In genomic region chr18:11994708-11995444, GRCh38 we compare ENCODE assay signal across 8 cellular contexts. TPM values are rescaled to one million over a fixed set of nuclear protein-coding genes. Genes with fewer than 3 reads are reported as not detected.
DNase-seq lines count a peak whose midpoint lies in the region; ATAC-seq and TF ChIP-seq lines count a peak whose summit lies in the region.

No MANE protein-coding gene starts in this region.

- no peak for DNase-seq in CD4-positive, CD25-positive, alpha-beta regulatory T cell
- DNase-seq in M059J (ENCODE audit: low read depth): peak; percentile 43
- DNase-seq in esophagus squamous epithelium (lab: John Stamatoyannopoulos, UW): no peak
- no peak for DNase-seq in naive thymus-derived CD4-positive, alpha-beta T cell
- no peak for DNase-seq in superior temporal gyrus (ENCODE audit: extremely low spot score)
- no peak for DNase-seq in HAP-1 (ENCODE audit: low spot score in 2 of 2)
- DNase-seq in NCI-H187 (lab: John Stamatoyannopoulos, UW): no peak
- no peak for DNase-seq in T-helper 9 cell

- no peaks in the 10 kb centered on the region for H3K27me3 ChIP-seq in CD4-positive, CD25-positive, alpha-beta regulatory T cell (ENCODE audit: control insufficient read depth, insufficient read depth, low read length)
- H3K27me3 ChIP-seq in esophagus squamous epithelium (no peaks in the 10 kb centered on the region), HAP-1 (ENCODE audit: low read depth) (no peaks in the 10 kb centered on the region)
- H3K27me3 ChIP-seq in naive thymus-derived CD4-positive, alpha-beta T cell (ENCODE audit: control insufficient read depth in 2 of 2, insufficient read depth in 2 of 2, low read length in 2 of 2): no peaks in the 10 kb centered on the region

- WGBS in esophagus squamous epithelium, 2 donors: 30 to 40% methylated on average over 8 to 11 of the region's 11 CpGs

- no peak overlapping the region for H3K4me3 ChIP-seq in CD4-positive, CD25-positive, alpha-beta regulatory T cell (ENCODE audit: low read depth, low read length)
- H3K4me3 ChIP-seq in esophagus squamous epithelium (peak overlapping the region in 1 of 4 donors; percentile 1), HAP-1 (no peak overlapping the region)
- no peak overlapping the region for H3K4me3 ChIP-seq in naive thymus-derived CD4-positive, alpha-beta T cell (ENCODE audit: low read length)

- POLR2A ChIA-PET in naive thymus-derived CD4-positive, alpha-beta T cell (lab: Charles Lee): interaction anchor here (1.3 kb wide), 2 partner anchors 87 to 1732 kb away, joined by 3 to 4 read pairs; partner anchors contain the start of gene MPPE1

- CTCF ChIA-PET in naive thymus-derived CD4-positive, alpha-beta T cell (lab: Charles Lee): interaction anchor here (0.8 to 10.1 kb wide), 9 partner anchors 9 to 262 kb away, joined by 3 to 162 read pairs (median 6); no protein-coding TSS in a partner anchor

- H3K36me3 ChIP-seq in CD4-positive, CD25-positive, alpha-beta regulatory T cell (ENCODE audit: control insufficient read depth, insufficient read depth, low read length): no peaks in the 10 kb centered on the region
- H3K36me3 ChIP-seq in esophagus squamous epithelium: peaks cover 6 to 24% (median 7%) of the 10 kb centered on the region in 3 donors
- H3K36me3 ChIP-seq in naive thymus-derived CD4-positive, alpha-beta T cell (ENCODE audit: control insufficient read depth in 2 of 3, insufficient read depth in 3 of 3, low read length in 3 of 3): no peaks in the 10 kb centered on the region
- H3K36me3 ChIP-seq in HAP-1 (replicated peaks): peaks cover 5% of the 10 kb centered on the region; the same call in 1 of the 2 replicates

- intact Hi-C loops in esophagus squamous epithelium (cut with DNase I): loop anchor here (5.0 kb wide), 1 partner anchor 48 kb away; no protein-coding TSS in a partner anchor
- intact Hi-C loops in naive thymus-derived CD4-positive, alpha-beta T cell (cut with micrococcal nuclease): loop anchor here (1.0 kb wide), 5 partner anchors 14 to 262 kb away; partner anchors contain the start of genes IMPA2 (in 1 of the 2) and MPPE1 (in 1 of the 2)

- peaks cover 7 to 14% (median 10%) of the 10 kb centered on the region in 4 donors for H3K4me1 Mint-ChIP-seq in CD4-positive, CD25-positive, alpha-beta regulatory T cell
- peaks cover 9 to 21% (median 15%) of the 10 kb centered on the region in 7 donors for H3K4me1 Mint-ChIP-seq in naive thymus-derived CD4-positive, alpha-beta T cell

- no peak for ATAC-seq in CD4-positive, CD25-positive, alpha-beta regulatory T cell (ENCODE audit: low read depth in 2 of 2)
- ATAC-seq in naive thymus-derived CD4-positive, alpha-beta T cell: peak; percentile 14

- H3K27ac Mint-ChIP-seq in CD4-positive, CD25-positive, alpha-beta regulatory T cell: peak overlapping the region in 2 of 3 donors; percentile 69 to 78
- peak overlapping the region in 5 of 9 donors; percentile 4 to 79 (median 44) for H3K27ac Mint-ChIP-seq in naive thymus-derived CD4-positive, alpha-beta T cell

- no peak for TF ChIP-seq CTCF in esophagus squamous epithelium (IDR thresholded peaks at IDR 0.05)

- H3K9me3 Mint-ChIP-seq in CD4-positive, CD25-positive, alpha-beta regulatory T cell: no peaks in the 10 kb centered on the region
- H3K9me3 Mint-ChIP-seq in naive thymus-derived CD4-positive, alpha-beta T cell: no peaks in the 10 kb centered on the region

- no peak overlapping the region for H3K4me3 Mint-ChIP-seq in CD4-positive, CD25-positive, alpha-beta regulatory T cell
- peak overlapping the region in 4 of 10 donors; percentile 49 to 70 (median 58) for H3K4me3 Mint-ChIP-seq in naive thymus-derived CD4-positive, alpha-beta T cell

- no peaks in the 10 kb centered on the region for H3K36me3 Mint-ChIP-seq in CD4-positive, CD25-positive, alpha-beta regulatory T cell
- H3K36me3 Mint-ChIP-seq in naive thymus-derived CD4-positive, alpha-beta T cell: no peaks in the 10 kb centered on the region

- in situ Hi-C loops in HAP-1 (cut with MboI; ENCODE audit: low sequenced_read_pairs): loop anchor here (5.0 kb wide), 1 partner anchor 58 kb away; no protein-coding TSS in a partner anchor

- H3K9me3 ChIP-seq in CD4-positive, CD25-positive, alpha-beta regulatory T cell (ENCODE audit: control insufficient read depth in 2 of 2, low read length in 2 of 2): no peaks in the 10 kb centered on the region
- H3K9me3 ChIP-seq in esophagus squamous epithelium (no peaks in the 10 kb centered on the region), HAP-1 (no peaks in the 10 kb centered on the region)
- H3K9me3 ChIP-seq in naive thymus-derived CD4-positive, alpha-beta T cell (ENCODE audit: control insufficient read depth in 2 of 3, low read length in 3 of 3): no peaks in the 10 kb centered on the region

- no peaks in the 10 kb centered on the region for H3K27me3 Mint-ChIP-seq in CD4-positive, CD25-positive, alpha-beta regulatory T cell
- no peaks in the 10 kb centered on the region for H3K27me3 Mint-ChIP-seq in naive thymus-derived CD4-positive, alpha-beta T cell

- peaks cover 6% of the 10 kb centered on the region for H3K4me1 ChIP-seq in CD4-positive, CD25-positive, alpha-beta regulatory T cell (ENCODE audit: control insufficient read depth, insufficient read depth, low read length, poor library complexity, severe bottlenecking)
- H3K4me1 ChIP-seq in esophagus squamous epithelium (peaks cover 29 to 83% (median 56%) of the 10 kb centered on the region in 3 donors), HAP-1 (peaks cover 3% of the 10 kb centered on the region; the same call in 1 of the 2 replicates)
- peaks cover 0 to 6% of the 10 kb centered on the region in 2 donors for H3K4me1 ChIP-seq in naive thymus-derived CD4-positive, alpha-beta T cell (ENCODE audit: control insufficient read depth in 2 of 2, insufficient read depth in 2 of 2, low read length in 2 of 2)

- H3K27ac ChIP-seq in CD4-positive, CD25-positive, alpha-beta regulatory T cell (ENCODE audit: insufficient read depth, low read length, poor library complexity, severe bottlenecking): no peak overlapping the region
- H3K27ac ChIP-seq in esophagus squamous epithelium: peak overlapping the region; percentile 62 to 96 (median 65)
- H3K27ac ChIP-seq in naive thymus-derived CD4-positive, alpha-beta T cell (ENCODE audit: low read depth, low read length): no peak overlapping the region

- no peak for TF ChIP-seq POLR2A in esophagus squamous epithelium (IDR thresholded peaks at IDR 0.05)

RNA-seq across cellular contexts. Expression of gene IMPA2, which starts 13.6 kb away (rescaled TPM):
- 5.1 TPM for total RNA-seq in CD4-positive, CD25-positive, alpha-beta regulatory T cell
- polyA plus RNA-seq in CD4-positive, CD25-positive, alpha-beta regulatory T cell: 10 to 100 TPM in 2 of 4 donors, 1 to 10 TPM in 2; 5.3 to 14.6 (median 8.5) TPM
- total RNA-seq in M059J (2014; rRNA removed; shearing (Covaris generic)): 9.6 and 10.4 TPM in 2 replicates
- total RNA-seq in esophagus squamous epithelium: 100 to 1,000 TPM; 121 to 235 (median 164) TPM
- 10 to 100 TPM in 2 of 5 experiments, 1 to 10 TPM in 3; 4.9 to 27.8 (median 6.5) TPM for total RNA-seq in naive thymus-derived CD4-positive, alpha-beta T cell
- polyA plus RNA-seq in naive thymus-derived CD4-positive, alpha-beta T cell: 1 to 10 TPM; 7.8 to 8.9 TPM

Comparison
In these comparisons a context has a peak if more than half of its experiments do, and no peak if none do; other contexts are left out.
1. H3K27ac ChIP-seq: peak in esophagus squamous epithelium (4 of 4); none in CD4-positive, CD25-positive, alpha-beta regulatory T cell (single experiment) and naive thymus-derived CD4-positive, alpha-beta T cell (single experiment).
2. RNA of gene IMPA2, which starts 13.6 kb away (total RNA-seq): 121 to 235 TPM in esophagus squamous epithelium; 9.6 to 10.4 TPM in M059J, 4.9 to 27.8 TPM in naive thymus-derived CD4-positive, alpha-beta T cell and 5.1 TPM in CD4-positive, CD25-positive, alpha-beta regulatory T cell (single experiment); every median in the first group is over 4 times any median in the second.